In the genomic region with DNA sequence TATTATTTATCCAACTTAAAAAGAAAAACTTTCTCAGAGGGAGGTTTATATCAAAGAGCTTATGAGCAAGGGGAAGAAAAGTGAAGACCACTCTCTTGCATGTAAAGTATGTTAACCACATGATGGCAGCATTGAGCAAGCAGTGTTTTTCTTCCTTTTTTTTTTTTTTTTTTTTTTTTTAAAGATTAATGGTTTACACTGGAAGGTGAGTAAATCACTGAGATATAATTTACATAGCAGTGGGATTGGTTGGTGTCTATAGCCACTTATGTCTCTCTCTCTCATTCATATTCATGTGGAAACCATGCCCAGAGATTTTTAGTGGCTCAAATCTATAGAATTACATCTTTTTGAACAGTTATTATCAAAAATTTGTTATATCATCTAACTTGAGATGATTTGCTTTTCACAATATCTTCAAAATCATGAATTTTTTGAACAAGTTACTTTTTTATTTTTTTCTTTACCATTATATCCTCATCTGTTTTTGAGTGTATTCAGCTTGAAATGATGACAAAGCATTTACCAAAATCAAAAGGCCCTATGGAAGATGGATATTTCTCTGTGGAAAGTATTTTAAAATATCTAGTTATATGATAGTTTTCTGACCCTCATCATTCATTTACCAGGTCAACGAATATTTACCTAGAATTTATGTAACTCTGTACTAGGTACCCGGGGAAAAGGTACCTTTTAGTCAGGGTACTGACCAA, we compare ENCODE assay signal across 8 cellular contexts. TPM values are rescaled to one million over a fixed set of nuclear protein-coding genes. Genes with fewer than 3 reads are reported as not detected.
DNase-seq lines count a peak whose midpoint lies in the region; ATAC-seq, FAIRE-seq and TF ChIP-seq lines count a peak whose summit lies in the region.

No MANE protein-coding gene starts in this region.

- H3K4me3 ChIP-seq in gastroesophageal sphincter, result no peak overlapping the region
- H3K4me3 ChIP-seq in smooth muscle cell, result no peak overlapping the region

- no peaks in the 10 kb centered on the region for H3K36me3 Mint-ChIP-seq in activated CD4-positive, alpha-beta memory T cell treated with anti-CD3 and anti-CD28 coated beads, Interleukin-2, amount 10 ng/mL, durations not matched to agents 7 days and 5 days (ENCODE audit: low read depth)

- TF ChIP-seq CTCF in gastroesophageal sphincter (IDR thresholded peaks at IDR 0.05), result peak; percentile 28 to 70 (median 31)
- peak; percentile 66 for TF ChIP-seq CTCF in smooth muscle cell (IDR thresholded peaks at IDR 0.05; ENCODE audit: borderline replicate concordance, insufficient read depth, poor library complexity, severe bottlenecking)

- no peaks in the 10 kb centered on the region for H3K9me3 Mint-ChIP-seq in activated CD4-positive, alpha-beta memory T cell treated with anti-CD3 and anti-CD28 coated beads, Interleukin-2, amount 10 ng/mL, durations not matched to agents 7 days and 5 days

- H2AFZ ChIP-seq in smooth muscle cell (ENCODE audit: low read depth), result peak overlapping the region; percentile 55

- H3K36me3 ChIP-seq in gastroesophageal sphincter, result no peaks in the 10 kb centered on the region
- no peaks in the 10 kb centered on the region for H3K36me3 ChIP-seq in smooth muscle cell (ENCODE audit: low read depth)

- no peak overlapping the region for H3K9ac ChIP-seq in smooth muscle cell (ENCODE audit: low read depth)

- no peak overlapping the region for H3K4me3 Mint-ChIP-seq in activated CD4-positive, alpha-beta memory T cell treated with anti-CD3 and anti-CD28 coated beads, Interleukin-2, amount 10 ng/mL, durations not matched to agents 7 days and 5 days

- DNase-seq in CD1c-positive myeloid dendritic cell (ENCODE audit: extremely low spot score) (peak; percentile 57), NAMALWA (ENCODE audit: low spot score) (peak; percentile 80), smooth muscle cell (lab: John Stamatoyannopoulos, UW; ENCODE audit: unreplicated experiment) (no peak)
- DNase-seq in stimulated activated CD8-positive, alpha-beta memory T cell treated with anti-CD3 and anti-CD28 coated beads, Interleukin-4, amount 100 ng/mL, for 48 hours, result no peak
- no peak for DNase-seq in activated CD4-positive, alpha-beta memory T cell treated with anti-CD3 and anti-CD28 coated beads, Interleukin-2, amount 10 ng/mL, durations not matched to agents 7 days and 5 days

- ATAC-seq in GM18519 (IDR thresholded peaks at IDR 0.05; ENCODE audit: low FRiP score, unreplicated experiment), result peak; percentile 44
- ATAC-seq in gastroesophageal sphincter, result no peak

- no peak overlapping the region for H3K4me2 ChIP-seq in smooth muscle cell

- H3K9me3 ChIP-seq in gastroesophageal sphincter (no peaks in the 10 kb centered on the region), smooth muscle cell (replicated peaks; ENCODE audit: low read depth) (no peaks in the 10 kb centered on the region)

- H3K27me3 ChIP-seq in gastroesophageal sphincter (no peaks in the 10 kb centered on the region), smooth muscle cell (ENCODE audit: low read depth) (no peaks in the 10 kb centered on the region)

- H3K27ac ChIP-seq in gastroesophageal sphincter, result no peak overlapping the region
- H3K27ac ChIP-seq in smooth muscle cell (ENCODE audit: low read depth), result no peak overlapping the region

- CTCF ChIA-PET in activated CD4-positive, alpha-beta memory T cell treated with anti-CD3 and anti-CD28 coated beads, Interleukin-2, amount 10 ng/mL, durations not matched to agents 7 days and 5 days (lab: Charles Lee), result interaction anchor here (0.6 to 3.2 kb wide), 16 partner anchors 10 to 1460 kb away, joined by 3 to 16 read pairs (median 4); a partner anchor contains a TSS

- 61 to 71% methylated on average over 2 of the region's 2 CpGs for WGBS in gastroesophageal sphincter (ENCODE audit: low coverage in 1 of 2), 2 donors
- WGBS in smooth muscle cell (ENCODE audit: low lambda C conversion rate), result 69% methylated on average over 2 of the region's 2 CpGs

- peak; percentile 89 for FAIRE-seq in TTC549 (lab: Jason Lieb, UNC)

- POLR2A ChIA-PET in activated CD4-positive, alpha-beta memory T cell treated with anti-CD3 and anti-CD28 coated beads, Interleukin-2, amount 10 ng/mL, durations not matched to agents 7 days and 5 days (lab: Charles Lee), result no interaction called here

- no peaks in the 10 kb centered on the region for H4K20me1 ChIP-seq in smooth muscle cell (ENCODE audit: low read depth)

- H3K27ac Mint-ChIP-seq in activated CD4-positive, alpha-beta memory T cell treated with anti-CD3 and anti-CD28 coated beads, Interleukin-2, amount 10 ng/mL, durations not matched to agents 7 days and 5 days, result no peak overlapping the region

- no peaks in the 10 kb centered on the region for H3K4me1 Mint-ChIP-seq in activated CD4-positive, alpha-beta memory T cell treated with anti-CD3 and anti-CD28 coated beads, Interleukin-2, amount 10 ng/mL, durations not matched to agents 7 days and 5 days

- no peaks in the 10 kb centered on the region for H3K27me3 Mint-ChIP-seq in activated CD4-positive, alpha-beta memory T cell treated with anti-CD3 and anti-CD28 coated beads, Interleukin-2, amount 10 ng/mL, durations not matched to agents 7 days and 5 days

- no peaks in the 10 kb centered on the region for H3F3A ChIP-seq in smooth muscle cell (ENCODE audit: low read depth)

- no peaks in the 10 kb centered on the region for H3K4me1 ChIP-seq in gastroesophageal sphincter
- H3K4me1 ChIP-seq in smooth muscle cell (ENCODE audit: low read depth), result no peaks in the 10 kb centered on the region

- H3K79me2 ChIP-seq in smooth muscle cell (ENCODE audit: low read depth), result no peaks in the 10 kb centered on the region

- TF ChIP-seq EP300 in gastroesophageal sphincter (IDR thresholded peaks at IDR 0.05), result no peak

- TF ChIP-seq POLR2A in gastroesophageal sphincter (IDR thresholded peaks at IDR 0.05), result no peak

RNA-seq across cellular contexts. Expression of a gene that starts 31.6 kb away (rescaled TPM):
- total RNA-seq in gastroesophageal sphincter (10 to 100 TPM; 12.4 to 29.0 (median 23.4) TPM), smooth muscle cell (6.6 and 20.7 TPM in 2 replicates)
- 4.9 and 6.2 TPM in 2 replicates for polyA plus RNA-seq in smooth muscle cell
- total RNA-seq in activated CD4-positive, alpha-beta memory T cell treated with anti-CD3 and anti-CD28 coated beads, Interleukin-2, amount 10 ng/mL, durations not matched to agents 7 days and 5 days, result 1 to 10 TPM; 3.9 to 4.8 TPM

Comparison
In these comparisons a context has a peak if more than half of its experiments do, and no peak if none do; other contexts are left out.
1. DNase-seq: peak in CD1c-positive myeloid dendritic cell (single experiment) and NAMALWA (single experiment); none in smooth muscle cell (single experiment), stimulated activated CD8-positive, alpha-beta memory T cell treated with anti-CD3 and anti-CD28 coated beads, Interleukin-4, amount 100 ng/mL, for 48 hours (single experiment) and activated CD4-positive, alpha-beta memory T cell treated with anti-CD3 and anti-CD28 coated beads, Interleukin-2, amount 10 ng/mL, durations not matched to agents 7 days and 5 days (single experiment).